In genomic region chr10:99851825-99852224, GRCh38 we compare ENCODE assay signal across 23 cellular contexts.
A peak's percentile ranks its signal among the peaks of the same experiment; 100 is the strongest.
DNase-seq lines count a peak whose midpoint lies in the region; ATAC-seq and TF ChIP-seq lines count a peak whose summit lies in the region.
"Had no signal": no experiment of that assay in that cellular context is flagged by ENCODE, and none has a peak within 500 bp of the region (broad histone marks: within the 10 kb centered on the region; RNA-seq: fewer than 3 reads in every experiment).

No MANE protein-coding gene starts in this region.

- TF ChIP-seq EP300 in stomach (IDR thresholded peaks at IDR 0.05), result no peak

- H3K36me3 Mint-ChIP-seq in Caco-2 (ENCODE audit: insufficient read depth, unreplicated experiment), result peaks cover 71% of the 10 kb centered on the region
- H3K36me3 Mint-ChIP-seq: CD14-positive monocyte had no signal

- H3K27ac Mint-ChIP-seq in Caco-2 (ENCODE audit: unreplicated experiment), result no peak overlapping the region
- H3K27ac Mint-ChIP-seq: CD14-positive monocyte; CD4-positive, alpha-beta T cell; CD8-positive, alpha-beta memory T cell had no signal

- TSS peak; percentile 45 for BruUV-seq in Caco-2 (replicated peaks; lab: Mats Ljungman, UMichigan)
- TSS peak; percentile 36 for BruUV-seq in HCT116 (replicated peaks; lab: Mats Ljungman, UMichigan)

- peaks cover 27% of the 10 kb centered on the region for H3K4me1 Mint-ChIP-seq in Caco-2 (ENCODE audit: low read depth, unreplicated experiment)
- H3K4me1 Mint-ChIP-seq: CD8-positive, alpha-beta memory T cell had no signal

- no peak overlapping the region for H3K27ac ChIP-seq in HCT116 (ENCODE audit: low read depth, low read length)
- H3K27ac ChIP-seq in RWPE2 (ENCODE audit: poor library complexity, severe bottlenecking), result no peak overlapping the region
- no peak overlapping the region for H3K27ac ChIP-seq in foreskin keratinocyte
- no peak overlapping the region for H3K27ac ChIP-seq in effector memory CD4-positive, alpha-beta T cell (ENCODE audit: insufficient read depth, low read length, poor library complexity, severe bottlenecking)
- H3K27ac ChIP-seq in stomach, result no peak overlapping the region
- H3K27ac ChIP-seq: A549; BLaER1 treated with 17β-estradiol and CSF1 and Interleukin-3, amounts not matched to agents 10 nM and 100 nM had no signal

- peaks cover 19% of the 10 kb centered on the region for H3K4me1 ChIP-seq in Caco-2
- no peaks in the 10 kb centered on the region for H3K4me1 ChIP-seq in HCT116 (ENCODE audit: control insufficient read depth in 1 of 2, insufficient read depth in 2 of 2, low read length in 2 of 2)
- no peaks in the 10 kb centered on the region for H3K4me1 ChIP-seq in RWPE2 (ENCODE audit: insufficient read depth, poor library complexity, severe bottlenecking)
- no peaks in the 10 kb centered on the region for H3K4me1 ChIP-seq in foreskin keratinocyte
- no peaks in the 10 kb centered on the region for H3K4me1 ChIP-seq in effector memory CD4-positive, alpha-beta T cell (ENCODE audit: control insufficient read depth, insufficient read depth, low read length, poor library complexity, severe bottlenecking)
- H3K4me1 ChIP-seq in stomach, result peaks cover 0 to 9% (median 0%) of the 10 kb centered on the region in 4 donors
- H3K4me1 ChIP-seq: BE2C; BLaER1 treated with 17β-estradiol and CSF1 and Interleukin-3, amounts not matched to agents 10 nM and 100 nM had no signal

- ATAC-seq in HCT116 (no peak), RWPE2 (ENCODE audit: low read depth) (peak; percentile 27; the same call in 1 of the 3 replicates), foreskin keratinocyte (peak; percentile 55), Right ventricle myocardium inferior (no peak), HG02870 (IDR thresholded peaks at IDR 0.05; ENCODE audit: unreplicated experiment) (no peak)
- ATAC-seq: A549 had no signal

- H3K4me3 ChIP-seq in Caco-2 (ENCODE audit: low read depth, low read length) (no peak overlapping the region), HCT116 (replicated peaks in 1 of 2; ENCODE audit: low read depth in 1 of 2, low read length in 2 of 2) (no peak overlapping the region), RWPE2 (ENCODE audit: severe bottlenecking) (no peak overlapping the region), stomach (no peak overlapping the region)
- no peak overlapping the region for H3K4me3 ChIP-seq in effector memory CD4-positive, alpha-beta T cell (ENCODE audit: insufficient read depth, low read depth, low read length, poor library complexity, severe bottlenecking)
- H3K4me3 ChIP-seq: A549; BLaER1 treated with 17β-estradiol and CSF1 and Interleukin-3, amounts not matched to agents 10 nM and 100 nM had no signal

- CTCF ChIA-PET in Caco-2 (lab: Charles Lee) (no interaction called here), HCT116 (lab: Charles Lee) (no interaction called here)

- no peaks in the 10 kb centered on the region for H4K20me1 ChIP-seq in HCT116 (ENCODE audit: insufficient read depth)
- H4K20me1 ChIP-seq: BLaER1 treated with 17β-estradiol and CSF1 and Interleukin-3, amounts not matched to agents 10 nM and 100 nM had no signal

- no peaks in the 10 kb centered on the region for H3K27me3 Mint-ChIP-seq in Caco-2 (ENCODE audit: insufficient read depth, unreplicated experiment)
- H3K27me3 Mint-ChIP-seq: CD4-positive, alpha-beta T cell had no signal

- H3K79me2 ChIP-seq in HCT116 (ENCODE audit: insufficient read depth, low read length), result no peaks in the 10 kb centered on the region

- H3K9me3 ChIP-seq in Caco-2 (no peaks in the 10 kb centered on the region), HCT116 (ENCODE audit: control insufficient read depth in 1 of 2, insufficient read depth in 1 of 2, low read depth in 1 of 2, low read length in 2 of 2) (no peaks in the 10 kb centered on the region), RWPE2 (ENCODE audit: severe bottlenecking) (no peaks in the 10 kb centered on the region), stomach (no peaks in the 10 kb centered on the region)
- no peaks in the 10 kb centered on the region for H3K9me3 ChIP-seq in effector memory CD4-positive, alpha-beta T cell (ENCODE audit: control insufficient read depth, low read length)
- H3K9me3 ChIP-seq: A549; BE2C; BLaER1 treated with 17β-estradiol and CSF1 and Interleukin-3, amounts not matched to agents 10 nM and 100 nM had no signal

- 84 to 91% (median 88%) methylated on average over 3 of the region's 3 CpGs for WGBS in stomach, 5 donors

- no peak overlapping the region for H3K4me3 Mint-ChIP-seq in Caco-2 (ENCODE audit: unreplicated experiment)
- H3K4me3 Mint-ChIP-seq: CD14-positive monocyte; CD4-positive, alpha-beta T cell; CD8-positive, alpha-beta memory T cell had no signal

- H2AFZ ChIP-seq in HCT116 (ENCODE audit: low read depth, low read length, poor library complexity, severe bottlenecking), result no peak overlapping the region

- H3K9me2 ChIP-seq in HCT116 (ENCODE audit: insufficient read depth), result no peaks in the 10 kb centered on the region

- H3K27me3 ChIP-seq in Caco-2 (replicated peaks; ENCODE audit: control insufficient read depth, insufficient read depth, low read length), result no peaks in the 10 kb centered on the region
- H3K27me3 ChIP-seq in HCT116 (ENCODE audit: insufficient read depth, low read length), result no peaks in the 10 kb centered on the region
- H3K27me3 ChIP-seq in RWPE2 (ENCODE audit: insufficient read depth, poor library complexity, severe bottlenecking), result no peaks in the 10 kb centered on the region
- H3K27me3 ChIP-seq in foreskin keratinocyte, result no peaks in the 10 kb centered on the region
- H3K27me3 ChIP-seq in effector memory CD4-positive, alpha-beta T cell (replicated peaks; ENCODE audit: control insufficient read depth, insufficient read depth, low read length, poor library complexity, severe bottlenecking), result no peaks in the 10 kb centered on the region
- H3K27me3 ChIP-seq in stomach, result no peaks in the 10 kb centered on the region
- H3K27me3 ChIP-seq: BE2C; BLaER1 treated with 17β-estradiol and CSF1 and Interleukin-3, amounts not matched to agents 10 nM and 100 nM had no signal

- no peak overlapping the region for H3K4me2 ChIP-seq in HCT116 (ENCODE audit: low read length)
- H3K4me2 ChIP-seq: A549; BLaER1 treated with 17β-estradiol and CSF1 and Interleukin-3, amounts not matched to agents 10 nM and 100 nM had no signal

- no peak for TF ChIP-seq CTCF in Caco-2 (IDR thresholded peaks at IDR 0.05; ENCODE audit: insufficient read depth in 1 of 2, low read depth in 1 of 2, low read length in 1 of 2, severe bottlenecking in 1 of 2, unreplicated experiment in 1 of 2)
- no peak for TF ChIP-seq CTCF in HCT116 (IDR thresholded peaks at IDR 0.05 in 2 of 3, conservative IDR thresholded peaks at IDR 0.05 in 1 of 3; ENCODE audit: borderline replicate concordance in 1 of 3, insufficient read depth in 1 of 3, low read depth in 2 of 3, low read length in 2 of 3)
- no peak for TF ChIP-seq CTCF in RWPE2 (IDR thresholded peaks at IDR 0.05; ENCODE audit: poor library complexity, severe bottlenecking)
- no peak for TF ChIP-seq CTCF in foreskin keratinocyte (conservative IDR thresholded peaks at IDR 0.05)
- no peak for TF ChIP-seq CTCF in stomach (IDR thresholded peaks at IDR 0.05)

- H3K36me3 ChIP-seq in Caco-2 (ENCODE audit: control insufficient read depth, insufficient read depth, low read length) (peaks cover 7% of the 10 kb centered on the region), HCT116 (ENCODE audit: control insufficient read depth in 1 of 2, insufficient read depth in 2 of 2, low read length in 2 of 2) (peaks cover 18 to 47% of the 10 kb centered on the region in 2 experiments; a peak in 3 of 4 replicates), RWPE2 (ENCODE audit: low read depth) (no peaks in the 10 kb centered on the region), stomach (no peaks in the 10 kb centered on the region)
- no peaks in the 10 kb centered on the region for H3K36me3 ChIP-seq in effector memory CD4-positive, alpha-beta T cell (ENCODE audit: control insufficient read depth, insufficient read depth, low read length)
- H3K36me3 ChIP-seq: BE2C; BLaER1 treated with 17β-estradiol and CSF1 and Interleukin-3, amounts not matched to agents 10 nM and 100 nM had no signal

- POLR2A ChIA-PET in Caco-2 (lab: Charles Lee) (no interaction called here), HCT116 (lab: Charles Lee) (no interaction called here)

- RAD21 ChIA-PET in HCT116 (lab: Charles Lee; ENCODE audit: low non-redundant PET in 1 of 2, low total read pairs in 2 of 2, uncharacterized antibody in 2 of 2, unreplicated experiment in 2 of 2), result interaction anchor here in 1 of 2 experiments (0.6 kb wide), 1 partner anchor 587 kb away, joined by 3 read pairs; no protein-coding TSS in a partner anchor

- TF ChIP-seq POLR2A in HCT116 (IDR thresholded peaks at IDR 0.05; ENCODE audit: borderline replicate concordance, extremely low read depth, insufficient read depth, insufficient read length) (no peak), stomach (IDR thresholded peaks at IDR 0.05) (no peak)

- intact Hi-C loops in Caco-2 (cut with micrococcal nuclease; ENCODE audit: unreplicated experiment), result no loop called here
- intact Hi-C loops in HCT116 (cut with micrococcal nuclease), result loop anchor here (10.0 kb wide), 1 partner anchor 663 kb away; the partner anchor contains the start of gene SEC31B
- intact Hi-C loops in Right ventricle myocardium inferior (cut with DNase I), result no loop called here
- intact Hi-C loops in stomach (cut with DNase I; ENCODE audit: low total_unique reads), result no loop called here

- TF ChIP-seq RAD21 in HCT116 (IDR thresholded peaks at IDR 0.05; ENCODE audit: low read depth), result no peak

- DNase-seq in Caco-2 (no peak), HCT116 (ENCODE audit: low read depth, low spot score) (no peak), RWPE2 (ENCODE audit: low spot score) (no peak), foreskin keratinocyte (no peak), Right ventricle myocardium inferior (ENCODE audit: missing footprints) (no peak), stomach (no peak)
- DNase-seq in effector memory CD4-positive, alpha-beta T cell, result no peak
- DNase-seq: 8988T; ACHN; AML-193; BE2C; Calu3; CD4-positive, alpha-beta T cell; CD8-positive, alpha-beta memory T cell; DMS53; DMS79 treated with DMSO at 0.1 percent for 48 hours; GF-D8; H7; HCEC 1CT had no signal

- H3K9me3 Mint-ChIP-seq in Caco-2 (ENCODE audit: unreplicated experiment), result no peaks in the 10 kb centered on the region
- H3K9me3 Mint-ChIP-seq: CD4-positive, alpha-beta T cell; CD8-positive, alpha-beta memory T cell had no signal

- no peak overlapping the region for H3K9ac ChIP-seq in HCT116 (ENCODE audit: low read length)
- H3K9ac ChIP-seq: BLaER1 treated with 17β-estradiol and CSF1 and Interleukin-3, amounts not matched to agents 10 nM and 100 nM had no signal

TF ChIP-seq in HCT116, 20 proteins besides CTCF, POLR2A, EP300 and RAD21 (continues in another document):
- TF ChIP-seq CBX3 (IDR thresholded peaks at IDR 0.05; ENCODE audit: low read depth), result no peak
- TF ChIP-seq ZNF274 (IDR thresholded peaks at IDR 0.05; ENCODE audit: low read depth, low read length), result no peak
- no peak for TF ChIP-seq CEBPB (IDR thresholded peaks at IDR 0.05; ENCODE audit: low read depth)
- TF ChIP-seq, protein P1, sequence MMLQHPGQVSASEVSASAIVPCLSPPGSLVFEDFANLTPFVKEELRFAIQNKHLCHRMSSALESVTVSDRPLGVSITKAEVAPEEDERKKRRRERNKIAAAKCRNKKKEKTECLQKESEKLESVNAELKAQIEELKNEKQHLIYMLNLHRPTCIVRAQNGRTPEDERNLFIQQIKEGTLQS (IDR thresholded peaks at IDR 0.05), result no peak

Comparison
In these comparisons a context has a peak if more than half of its experiments do, and no peak if none do; other contexts are left out.
1. ATAC-seq: peak in RWPE2 (single experiment) and foreskin keratinocyte (single experiment); none in HCT116 (single experiment), Right ventricle myocardium inferior (single experiment) and HG02870 (single experiment).